In the genomic region with DNA sequence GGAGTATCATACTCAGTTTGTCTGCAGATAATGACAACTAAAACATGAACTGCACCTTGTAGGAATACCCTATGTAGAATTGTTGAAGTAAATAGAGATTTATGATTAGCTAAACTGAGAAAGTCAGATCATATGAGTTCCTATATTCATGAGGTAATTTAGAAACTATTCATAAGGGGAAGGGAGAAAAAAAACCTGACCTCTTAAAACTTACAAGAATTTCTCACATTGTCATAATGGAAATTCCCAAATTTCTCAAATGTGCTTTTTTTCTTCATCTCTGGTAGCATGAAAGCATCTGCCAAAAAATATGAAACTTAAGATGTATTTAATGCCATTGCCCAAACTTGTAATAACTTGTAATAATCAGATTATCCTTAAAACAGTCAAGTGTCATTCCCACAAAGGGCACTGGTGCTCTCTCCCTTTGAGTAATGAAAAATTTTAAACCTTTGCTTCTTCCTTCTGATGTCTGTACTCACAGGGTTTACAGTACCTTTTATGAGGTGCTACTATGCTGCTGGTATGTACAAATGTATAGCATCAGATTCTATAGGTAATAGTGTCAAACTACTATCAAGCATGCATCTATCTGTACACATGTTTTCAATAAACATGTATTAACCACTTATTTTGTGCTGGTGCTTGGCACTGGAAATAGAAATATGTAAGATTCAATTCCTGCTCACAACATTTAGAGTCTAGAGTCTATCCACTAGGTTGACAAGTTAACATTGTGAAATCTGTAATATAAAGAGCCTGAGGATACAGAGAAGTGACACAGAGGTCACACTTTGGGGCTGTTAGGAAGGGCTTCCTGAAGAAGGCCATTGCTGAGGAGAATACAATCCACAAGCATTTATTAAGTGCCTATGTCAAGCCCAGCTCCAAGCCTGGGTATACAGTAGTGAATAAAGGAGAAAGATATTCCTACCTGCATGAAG, we compare ENCODE assay signal across 12 cellular contexts. TPM values are rescaled to one million over a fixed set of nuclear protein-coding genes. Genes with fewer than 3 reads are reported as not detected.
DNase-seq lines count a peak whose midpoint lies in the region; ATAC-seq and TF ChIP-seq lines count a peak whose summit lies in the region.
"Had no signal": no experiment of that assay in that cellular context is flagged by ENCODE, and none has a peak within 500 bp of the region (broad histone marks: within the 10 kb centered on the region; RNA-seq: fewer than 3 reads in every experiment).

No MANE protein-coding gene starts in this region.

- H3K4me3 Mint-ChIP-seq in activated T-helper 2 cell treated with anti-CD3 and anti-CD28 coated beads, Interferon-gamma antibody, Interleukin-2, Interleukin-4, amounts not matched to agents 10 μg/mL and 5 μg/mL and 100 μg/mL, durations not matched to agents 14 hours and 24 hours and 36 hours (ENCODE audit: low read depth): no peak overlapping the region

- H3K27ac Mint-ChIP-seq in activated T-helper 2 cell treated with anti-CD3 and anti-CD28 coated beads, Interferon-gamma antibody, Interleukin-2, Interleukin-4, amounts not matched to agents 10 μg/mL and 5 μg/mL and 100 μg/mL, durations not matched to agents 14 hours and 24 hours and 36 hours: peak overlapping the region; percentile 60

- no peak for TF ChIP-seq POLR2A in spleen (IDR thresholded peaks at IDR 0.05)

- no peaks in the 10 kb centered on the region for H3K36me3 ChIP-seq in spleen
- H3K36me3 ChIP-seq: BLaER1 treated with 17β-estradiol and CSF1 and Interleukin-3, amounts not matched to agents 10 nM and 100 nM; MG63 had no signal

- no peaks in the 10 kb centered on the region for H3K9me3 ChIP-seq in spleen
- H3K9me3 ChIP-seq: MG63 had no signal

- H3K4me1 Mint-ChIP-seq in activated T-helper 2 cell treated with anti-CD3 and anti-CD28 coated beads, Interferon-gamma antibody, Interleukin-2, Interleukin-4, amounts not matched to agents 10 μg/mL and 5 μg/mL and 100 μg/mL, durations not matched to agents 14 hours and 24 hours and 36 hours (ENCODE audit: low read depth): peaks cover 32% of the 10 kb centered on the region

- ATAC-seq in GM18873 (IDR thresholded peaks at IDR 0.05; ENCODE audit: low FRiP score, unreplicated experiment) (peak; percentile 47), HG02798 (IDR thresholded peaks at IDR 0.05; ENCODE audit: poor library complexity, unreplicated experiment) (peak; percentile 50)
- ATAC-seq: left ventricle myocardium superior had no signal

- H3K27me3 ChIP-seq in spleen (replicated peaks in 1 of 7): no peaks in the 10 kb centered on the region
- H3K27me3 ChIP-seq: BLaER1 treated with 17β-estradiol and CSF1 and Interleukin-3, amounts not matched to agents 10 nM and 100 nM; MG63 had no signal

- peaks cover 0 to 43% (median 19%) of the 10 kb centered on the region in 6 donors for H3K4me1 ChIP-seq in spleen

- TF ChIP-seq CTCF in AG10803 (conservative IDR thresholded peaks at IDR 0.05; ENCODE audit: low read length): no peak
- TF ChIP-seq CTCF in spleen (IDR thresholded peaks at IDR 0.05 in 8 of 11, conservative IDR thresholded peaks at IDR 0.05 in 3 of 11): no peak

- DNase-seq in AG10803 (ENCODE audit: low read depth) (peak; percentile 62), spleen (no peak), superior temporal gyrus (ENCODE audit: extremely low spot score) (no peak)
- DNase-seq in activated T-helper 2 cell treated with anti-CD3 and anti-CD28 coated beads, Interferon-gamma antibody, Interleukin-2, Interleukin-4, amounts not matched to agents 10 μg/mL and 5 μg/mL and 100 μg/mL, durations not matched to agents 14 hours and 24 hours and 36 hours (ENCODE audit: low spot score): no peak
- DNase-seq in stimulated activated CD4-positive, alpha-beta T cell treated with anti-CD3 and anti-CD28 coated beads, Interleukin-4, amount 100 ng/mL, for 1 hour: no peak
- no peak for DNase-seq in stimulated activated CD8-positive, alpha-beta memory T cell treated with anti-CD3 and anti-CD28 coated beads, Interleukin-4, amount 100 ng/mL, for 48 hours
- DNase-seq: left ventricle myocardium superior, MG63, Right ventricle myocardium superior had no signal

- peak overlapping the region in 4 of 8 donors; percentile 8 to 32 (median 18) for H3K27ac ChIP-seq in spleen

- H3K36me3 Mint-ChIP-seq in activated T-helper 2 cell treated with anti-CD3 and anti-CD28 coated beads, Interferon-gamma antibody, Interleukin-2, Interleukin-4, amounts not matched to agents 10 μg/mL and 5 μg/mL and 100 μg/mL, durations not matched to agents 14 hours and 24 hours and 36 hours (ENCODE audit: low read depth): peaks cover 2% of the 10 kb centered on the region

- H3K9me3 Mint-ChIP-seq in activated T-helper 2 cell treated with anti-CD3 and anti-CD28 coated beads, Interferon-gamma antibody, Interleukin-2, Interleukin-4, amounts not matched to agents 10 μg/mL and 5 μg/mL and 100 μg/mL, durations not matched to agents 14 hours and 24 hours and 36 hours: peaks cover 13% of the 10 kb centered on the region

- no peaks in the 10 kb centered on the region for H3K27me3 Mint-ChIP-seq in activated T-helper 2 cell treated with anti-CD3 and anti-CD28 coated beads, Interferon-gamma antibody, Interleukin-2, Interleukin-4, amounts not matched to agents 10 μg/mL and 5 μg/mL and 100 μg/mL, durations not matched to agents 14 hours and 24 hours and 36 hours (ENCODE audit: low read depth)

- intact Hi-C loops in activated T-helper 2 cell treated with anti-CD3 and anti-CD28 coated beads, Interferon-gamma antibody, Interleukin-2, Interleukin-4, amounts not matched to agents 10 μg/mL and 5 μg/mL and 100 μg/mL, durations not matched to agents 14 hours and 24 hours and 36 hours (cut with micrococcal nuclease): loop anchor here (1.0 to 5.0 kb wide), 3 partner anchors 67 to 188 kb away; no protein-coding TSS in a partner anchor
- intact Hi-C loops in spleen (cut with DNase I; ENCODE audit: low total_unique reads): no loop called here

- H3K4me3 ChIP-seq in AG10803 (ENCODE audit: low read length) (no peak overlapping the region), spleen (no peak overlapping the region)
- H3K4me3 ChIP-seq: BLaER1 treated with 17β-estradiol and CSF1 and Interleukin-3, amounts not matched to agents 10 nM and 100 nM; MG63 had no signal

RNA-seq across cellular contexts. Expression of a gene that starts 17.4 kb away (rescaled TPM):
- total RNA-seq in activated T-helper 2 cell treated with anti-CD3 and anti-CD28 coated beads, Interferon-gamma antibody, Interleukin-2, Interleukin-4, amounts not matched to agents 10 μg/mL and 5 μg/mL and 100 μg/mL, durations not matched to agents 14 hours and 24 hours and 36 hours: 3.0 and 3.4 TPM in 2 replicates
- 10 to 100 TPM; 12.4 to 43.1 (median 19.6) TPM for total RNA-seq in spleen
- polyA plus RNA-seq in spleen: 10 to 100 TPM in 2 of 3 donors, 1 to 10 TPM in 1; 8.4 to 15.5 (median 10.8) TPM

RNA-seq across cellular contexts. Expression of a gene that starts 29.2 kb away (rescaled TPM):
- 93.6 and 100 TPM in 2 replicates for total RNA-seq in activated T-helper 2 cell treated with anti-CD3 and anti-CD28 coated beads, Interferon-gamma antibody, Interleukin-2, Interleukin-4, amounts not matched to agents 10 μg/mL and 5 μg/mL and 100 μg/mL, durations not matched to agents 14 hours and 24 hours and 36 hours
- total RNA-seq in spleen: 10 to 100 TPM; 40.3 to 90.8 (median 49.9) TPM
- polyA plus RNA-seq in spleen: 10 to 100 TPM in 2 of 3 donors, 1 to 10 TPM in 1; 9.3 to 14.3 (median 12.6) TPM
